16 cellular contexts compared by ENCODE assay signal in genomic region chrX:147069926-147070325, GRCh38.
"Had no signal": no experiment of that assay in that cellular context is flagged by ENCODE, and none has a peak within 500 bp of the region (broad histone marks: within the 10 kb centered on the region; RNA-seq: fewer than 3 reads in every experiment).

No MANE protein-coding gene starts in this region.

- H3K27ac Mint-ChIP-seq: activated CD4-positive, alpha-beta T cell treated with anti-CD3 and anti-CD28 coated beads, Interleukin-2, amount 10 ng/mL, durations not matched to agents 24 days and 14 days; activated CD8-positive, alpha-beta T cell treated with anti-CD3 and anti-CD28 coated beads, Interleukin-2, amount 10 ng/mL, durations not matched to agents 7 days and 5 days; activated T-helper 1 cell treated with anti-CD3 and anti-CD28 coated beads, Interleukin-12 subunit alpha, Interleukin-12 subunit beta, Interleukin-2, Interleukin-4 antibody, amounts not matched to agents 30 ng/mL and 10 ng/mL and 1 ng/mL, durations not matched to agents 14 hours and 24 hours and 36 hours; effector memory CD8-positive, alpha-beta T cell; stimulated activated naive CD8-positive, alpha-beta T cell treated with anti-CD3 and anti-CD28 coated beads, Interleukin-15, Interleukin-2, amounts not matched to agents 100 ng/mL and 50 ng/mL, for 24 hours; T-helper 17 cell had no signal

- H3K4me3 Mint-ChIP-seq: activated CD4-positive, alpha-beta T cell treated with anti-CD3 and anti-CD28 coated beads, Interleukin-2, amount 10 ng/mL, durations not matched to agents 24 days and 14 days; activated CD8-positive, alpha-beta T cell treated with anti-CD3 and anti-CD28 coated beads, Interleukin-2, amount 10 ng/mL, durations not matched to agents 7 days and 5 days; activated T-helper 1 cell treated with anti-CD3 and anti-CD28 coated beads, Interleukin-12 subunit alpha, Interleukin-12 subunit beta, Interleukin-2, Interleukin-4 antibody, amounts not matched to agents 30 ng/mL and 10 ng/mL and 1 ng/mL, durations not matched to agents 14 hours and 24 hours and 36 hours; effector memory CD8-positive, alpha-beta T cell; stimulated activated naive CD8-positive, alpha-beta T cell treated with anti-CD3 and anti-CD28 coated beads, Interleukin-15, Interleukin-2, amounts not matched to agents 100 ng/mL and 50 ng/mL, for 24 hours; T-helper 17 cell had no signal

- H3K27ac ChIP-seq: prostate gland, suprapubic skin, upper lobe of left lung had no signal

- ATAC-seq: activated CD8-positive, alpha-beta T cell treated with anti-CD3 and anti-CD28 coated beads, Interleukin-2, amount 10 ng/mL, durations not matched to agents 7 days and 5 days; effector memory CD8-positive, alpha-beta T cell; sciatic nerve; T-helper 17 cell had no signal

- H3K9me3 Mint-ChIP-seq: stimulated activated naive CD8-positive, alpha-beta T cell treated with anti-CD3 and anti-CD28 coated beads, Interleukin-15, Interleukin-2, amounts not matched to agents 100 ng/mL and 50 ng/mL, for 24 hours had no signal

- H3K27me3 Mint-ChIP-seq: activated CD4-positive, alpha-beta T cell treated with anti-CD3 and anti-CD28 coated beads, Interleukin-2, amount 10 ng/mL, durations not matched to agents 24 days and 14 days; effector memory CD8-positive, alpha-beta T cell; stimulated activated naive CD8-positive, alpha-beta T cell treated with anti-CD3 and anti-CD28 coated beads, Interleukin-15, Interleukin-2, amounts not matched to agents 100 ng/mL and 50 ng/mL, for 24 hours; T-helper 17 cell had no signal

- H3K4me1 Mint-ChIP-seq: activated CD4-positive, alpha-beta T cell treated with anti-CD3 and anti-CD28 coated beads, Interleukin-2, amount 10 ng/mL, durations not matched to agents 24 days and 14 days; T-helper 17 cell had no signal

- DNase-seq: activated CD4-positive, alpha-beta T cell treated with anti-CD3 and anti-CD28 coated beads, Interleukin-2, amount 10 ng/mL, durations not matched to agents 24 days and 14 days; activated CD4-positive, CD25-positive, alpha-beta regulatory T cell; activated CD8-positive, alpha-beta memory T cell treated with anti-CD3 and anti-CD28 coated beads, Interleukin-2, amount 50 U/mL, for 48 hours; activated CD8-positive, alpha-beta T cell treated with anti-CD3 and anti-CD28 coated beads, Interleukin-2, amount 10 ng/mL, durations not matched to agents 7 days and 5 days; activated naive CD4-positive, alpha-beta T cell; anterior cingulate cortex; dermis blood vessel endothelial cell; effector memory CD8-positive, alpha-beta T cell; midbrain; T-helper 17 cell; upper lobe of left lung had no signal
